Comparison of ENCODE assay signal across 9 cellular contexts in genomic region chr1:109927908-109928307, GRCh38. TPM values are rescaled to one million over a fixed set of nuclear protein-coding genes. Genes with fewer than 3 reads are reported as not detected.
DNase-seq lines count a peak whose midpoint lies in the region; ATAC-seq, FAIRE-seq and TF ChIP-seq lines count a peak whose summit lies in the region.
"Had no signal": no experiment of that assay in that cellular context is flagged by ENCODE, and none has a peak within 500 bp of the region (broad histone marks: within the 10 kb centered on the region; RNA-seq: fewer than 3 reads in every experiment).

No MANE protein-coding gene starts in this region.

- H3K27ac ChIP-seq in heart right ventricle (peak overlapping the region; percentile 68 to 84 (median 82)), parathyroid adenoma (peak overlapping the region; percentile 51)

- H3K4me3 ChIP-seq in heart right ventricle (no peak overlapping the region), parathyroid adenoma (ENCODE audit: low read depth, low read length) (no peak overlapping the region)

- H3K4me2 ChIP-seq in parathyroid adenoma (ENCODE audit: low read length): no peak overlapping the region

- no peak overlapping the region for H2AFZ ChIP-seq in parathyroid adenoma

- no peak for TF ChIP-seq POLR2A in GM12891 (IDR thresholded peaks at IDR 0.05; ENCODE audit: low read depth, low read length)

- H3K79me2 ChIP-seq in parathyroid adenoma: no peaks in the 10 kb centered on the region

- FAIRE-seq in GM12891 (lab: Jason Lieb, UNC): no peak
- FAIRE-seq: H1 had no signal

- peak; percentile 32 to 84 (median 77) for ATAC-seq in heart right ventricle
- ATAC-seq in HG03135 (IDR thresholded peaks at IDR 0.05; ENCODE audit: unreplicated experiment): no peak

- no peak overlapping the region for H3K9ac ChIP-seq in parathyroid adenoma

- TF ChIP-seq CTCF in heart right ventricle (IDR thresholded peaks at IDR 0.05): no peak
- no peak for TF ChIP-seq CTCF in parathyroid adenoma (IDR thresholded peaks at IDR 0.05)

- H3K9me3 ChIP-seq in heart right ventricle (no peaks in the 10 kb centered on the region), parathyroid adenoma (ENCODE audit: control insufficient read depth, low read length) (no peaks in the 10 kb centered on the region)

- H3K27me3 ChIP-seq in heart right ventricle (no peaks in the 10 kb centered on the region), parathyroid adenoma (ENCODE audit: control insufficient read depth, insufficient read depth, low read length) (no peaks in the 10 kb centered on the region)

- DNase-seq in A172 (ENCODE audit: low spot score) (peak; percentile 72), astrocyte of the hippocampus (ENCODE audit: low read depth, low spot score) (peak; percentile 83), heart right ventricle (peak; percentile 79 to 89), GM12891 (ENCODE audit: insufficient read length, low spot score) (no peak), NCI-H2171 treated with DMSO at 0.1 percent for 48 hours (lab: John Stamatoyannopoulos, UW) (no peak)
- DNase-seq in activated T-cell treated with anti-CD3 and anti-CD28 coated beads, Interleukin-2, amount 50 U/mL, for 1 hour: no peak

- intact Hi-C loops in heart right ventricle (cut with DNase I): loop anchor here in 2 of 10 donors (5.0 to 10.0 kb wide), 2 partner anchors 47 to 54 kb away; partner anchors contain the start of gene AHCYL1 (in 1 of the 2)

- 18 to 35% methylated on average over 6 of the region's 6 CpGs for WGBS in heart right ventricle, 2 donors

- H3K4me1 ChIP-seq in heart right ventricle (peaks cover 32 to 78% (median 53%) of the 10 kb centered on the region in 9 donors), parathyroid adenoma (peaks cover 10% of the 10 kb centered on the region)

- H3K36me3 ChIP-seq in heart right ventricle: peaks cover 6 to 72% (median 49%) of the 10 kb centered on the region in 9 donors
- H3K36me3 ChIP-seq in parathyroid adenoma (ENCODE audit: control insufficient read depth, insufficient read depth, low read length): no peaks in the 10 kb centered on the region

TF ChIP-seq in GM12891, 5 proteins besides CTCF, POLR2A, EP300 and RAD21:
- TF ChIP-seq TAF1 (IDR thresholded peaks at IDR 0.05; ENCODE audit: low read depth, low read length) (no peak), PAX5 (IDR thresholded peaks at IDR 0.05; ENCODE audit: insufficient read depth, low read length, severe bottlenecking) (no peak), POU2F2 (IDR thresholded peaks at IDR 0.05; ENCODE audit: low read depth, low read length) (no peak), SPI1 (IDR thresholded peaks at IDR 0.05; ENCODE audit: low read depth, low read length) (no peak), POLR2AphosphoS5 (IDR thresholded peaks at IDR 0.05; ENCODE audit: low read depth, low read length) (no peak)

RNA-seq across cellular contexts. Expression of gene CSF1, which starts 17.3 kb away (rescaled TPM):
- total RNA-seq in A172 (2014; rRNA removed; shearing (Covaris generic)): 46.2 and 61.2 TPM in 2 replicates
- 10 to 100 TPM in 6 of 10 donors, 1 to 10 TPM in 4; 6.3 to 26.2 (median 12.3) TPM for total RNA-seq in heart right ventricle
- 10 to 100 TPM; 11.5 to 15.1 TPM for polyA plus RNA-seq in heart right ventricle
- polyA plus RNA-seq in GM12891 (2012; ENCODE audit: low read depth, missing spikeins): 4.8 TPM

RNA-seq across cellular contexts. Expression of gene AHCYL1, which starts 56.7 kb away (rescaled TPM):
- total RNA-seq in A172 (2014; rRNA removed; shearing (Covaris generic)): 36.6 and 37.6 TPM in 2 replicates
- 10 to 100 TPM; 39.2 to 58.9 (median 48.7) TPM for total RNA-seq in heart right ventricle
- polyA plus RNA-seq in heart right ventricle: 10 to 100 TPM; 21.9 to 24.2 TPM
- 32.7 TPM for polyA plus RNA-seq in GM12891 (2012; ENCODE audit: low read depth, missing spikeins)

Comparison
In these comparisons a context has a peak if more than half of its experiments do, and no peak if none do; other contexts are left out.
1. DNase-seq: peak in A172 (single experiment), astrocyte of the hippocampus (single experiment) and heart right ventricle (2 of 2); none in GM12891 (single experiment), activated T-cell treated with anti-CD3 and anti-CD28 coated beads, Interleukin-2, amount 50 U/mL, for 1 hour (single experiment) and NCI-H2171 treated with DMSO at 0.1 percent for 48 hours (single experiment).